21 cellular contexts compared by ENCODE assay signal in the genomic region with DNA sequence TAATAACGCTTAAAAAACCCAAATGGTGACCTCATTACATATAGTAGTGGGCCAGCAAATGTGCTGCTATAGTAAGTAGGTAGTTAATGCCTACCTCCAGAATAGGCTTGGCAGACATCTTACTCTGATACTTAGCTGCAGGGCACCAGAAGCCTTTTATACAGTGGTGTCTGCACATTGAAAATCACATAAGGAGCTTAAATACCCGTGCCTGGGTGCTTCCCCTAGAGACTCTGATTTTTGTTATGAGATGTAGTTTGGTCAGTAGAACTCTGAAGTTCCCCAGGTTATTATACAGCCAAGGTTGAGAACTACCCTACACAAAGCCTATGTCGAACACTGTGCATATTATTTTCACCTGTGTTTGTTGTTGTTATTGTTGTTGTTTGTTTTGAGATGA. TPM values are rescaled to one million over a fixed set of nuclear protein-coding genes. Genes with fewer than 3 reads are reported as not detected.
DNase-seq lines count a peak whose midpoint lies in the region; ATAC-seq, FAIRE-seq and TF ChIP-seq lines count a peak whose summit lies in the region.
"Had no signal": no experiment of that assay in that cellular context is flagged by ENCODE, and none has a peak within 500 bp of the region (broad histone marks: within the 10 kb centered on the region; RNA-seq: fewer than 3 reads in every experiment).

No MANE protein-coding gene starts in this region.

- ATAC-seq in GM21447 (IDR thresholded peaks at IDR 0.05; ENCODE audit: unreplicated experiment) (peak; percentile 41), HG03432 (IDR thresholded peaks at IDR 0.05; ENCODE audit: unreplicated experiment) (peak; percentile 48)
- no peak for ATAC-seq in activated naive CD4-positive, alpha-beta T cell treated with anti-CD3 and anti-CD28 coated beads, Interleukin-2, amount 50 U/mL, for 72 hours
- ATAC-seq: activated CD8-positive, alpha-beta memory T cell treated with anti-CD3 and anti-CD28 coated beads, Interleukin-2, amount 10 ng/mL, durations not matched to agents 7 days and 5 days; effector memory CD8-positive, alpha-beta T cell had no signal

- no peak overlapping the region for H3K4me2 ChIP-seq in H1 (ENCODE audit: insufficient read depth in 1 of 2, low read depth in 2 of 2, low read length in 2 of 2)

- H2BK12ac ChIP-seq in H1 (ENCODE audit: low read depth, low read length), result no peak overlapping the region

- no peaks in the 10 kb centered on the region for H3K79me1 ChIP-seq in H1 (ENCODE audit: low read depth, low read length)

- no peak overlapping the region for H3K14ac ChIP-seq in H1 (ENCODE audit: insufficient read length)

- no peak overlapping the region for H4K5ac ChIP-seq in H1 (ENCODE audit: insufficient read length, low read depth, low read length)

- no peak overlapping the region for H3K18ac ChIP-seq in H1 (ENCODE audit: extremely low read depth, low read length)

- peaks cover 0 to 3% (median 0%) of the 10 kb centered on the region in 4 experiments; a peak in 1 of 8 replicates for H3K36me3 ChIP-seq in H1 (ENCODE audit: control insufficient read depth in 2 of 4, insufficient read depth in 4 of 4, low read length in 3 of 4)
- H3K36me3 ChIP-seq: prostate gland had no signal

- no peak overlapping the region for H3K4me3 ChIP-seq in GM12865 (ENCODE audit: low read depth, low read length)
- H3K4me3 ChIP-seq in H1 (ENCODE audit: extremely low read depth in 1 of 4, insufficient read depth in 2 of 4, low read depth in 3 of 4, low read length in 4 of 4), result no peak overlapping the region
- H3K4me3 ChIP-seq: prostate gland, SJCRH30, testis had no signal

- FAIRE-seq in H1 (lab: Jason Lieb, UNC), result peak; percentile 36

- H3K36me3 Mint-ChIP-seq in activated naive CD4-positive, alpha-beta T cell treated with anti-CD3 and anti-CD28 coated beads, Interleukin-2, amount 50 U/mL, for 72 hours, result no peaks in the 10 kb centered on the region

- H3K4me1 ChIP-seq in H1 (replicated peaks in 1 of 4; ENCODE audit: control insufficient read depth in 3 of 4, insufficient read depth in 4 of 4, low read length in 3 of 4), result peaks cover 0 to 3% (median 0%) of the 10 kb centered on the region in 4 experiments; a peak in 1 of 7 replicates
- H3K4me1 ChIP-seq: prostate gland, SJCRH30 had no signal

- H3K79me2 ChIP-seq in H1 (ENCODE audit: control insufficient read depth in 1 of 2, insufficient read depth in 2 of 2, low read length in 2 of 2), result peaks cover 0 to 50% of the 10 kb centered on the region in 2 experiments; a peak in 2 of 4 replicates

- peak; percentile 13 for DNase-seq in GM12865 (ENCODE audit: low read depth)
- no peak for DNase-seq in H1 (ENCODE audit: low read depth in 1 of 2, low spot score in 2 of 2)
- no peak for DNase-seq in NCI-H1930 (lab: John Stamatoyannopoulos, UW)
- DNase-seq in NK-92 (lab: John Stamatoyannopoulos, UW; ENCODE audit: unreplicated experiment), result no peak
- no peak for DNase-seq in activated naive CD4-positive, alpha-beta T cell treated with anti-CD3 and anti-CD28 coated beads, Interleukin-2, amount 50 U/mL, for 72 hours (ENCODE audit: low spot score in 2 of 2)
- DNase-seq: activated CD4-positive, alpha-beta T cell treated with anti-CD3 and anti-CD28 coated beads for 1 hour; activated CD8-positive, alpha-beta memory T cell treated with anti-CD3 and anti-CD28 coated beads, Interleukin-2, amount 10 ng/mL, durations not matched to agents 7 days and 5 days; activated effector memory CD4-positive, alpha-beta T cell treated with Interleukin-2 at 50 U/mL for 16 hours; amniotic stem cell; central memory CD4-positive, alpha-beta T cell; effector memory CD8-positive, alpha-beta T cell; heart right ventricle; NCI-H226; nephron progenitor cell; SJCRH30; T-helper 9 cell; testis had no signal

- H4K20me1 ChIP-seq in H1 (replicated peaks in 1 of 2; ENCODE audit: control insufficient read depth in 1 of 2, insufficient read depth in 2 of 2, low read length in 2 of 2), result peaks cover 0 to 2% of the 10 kb centered on the region in 2 experiments

- no peak for TF ChIP-seq POLR2A in H1 (IDR thresholded peaks at IDR 0.05; ENCODE audit: control extremely low read depth in 1 of 2, low read depth in 2 of 2, low read length in 2 of 2)

- TF ChIP-seq CTCF in GM12865 (IDR thresholded peaks at IDR 0.05; ENCODE audit: insufficient read depth, low read depth, low read length, missing control alignments), result no peak
- no peak for TF ChIP-seq CTCF in H1 (IDR thresholded peaks at IDR 0.05; ENCODE audit: control extremely low read depth in 1 of 3, insufficient read depth in 1 of 3, low read depth in 1 of 3, low read length in 3 of 3)

- no peaks in the 10 kb centered on the region for H3K9me3 ChIP-seq in H1 (ENCODE audit: insufficient read depth in 2 of 2, low read depth in 1 of 2, low read length in 1 of 2)
- H3K9me3 ChIP-seq: prostate gland, SJCRH30, testis had no signal

- no peak overlapping the region for H3K27ac Mint-ChIP-seq in activated naive CD4-positive, alpha-beta T cell treated with anti-CD3 and anti-CD28 coated beads, Interleukin-2, amount 50 U/mL, for 72 hours
- H3K27ac Mint-ChIP-seq: activated CD8-positive, alpha-beta memory T cell treated with anti-CD3 and anti-CD28 coated beads, Interleukin-2, amount 10 ng/mL, durations not matched to agents 7 days and 5 days; B cell; nephron progenitor cell had no signal

- H3K9ac ChIP-seq in H1 (replicated peaks in 1 of 4; ENCODE audit: extremely low read depth in 1 of 4, low read depth in 3 of 4, low read length in 3 of 4), result no peak overlapping the region

- no peaks in the 10 kb centered on the region for H3K27me3 ChIP-seq in H1 (replicated peaks in 1 of 4; ENCODE audit: control insufficient read depth in 3 of 4, extremely low read depth in 1 of 4, insufficient read depth in 3 of 4, low read length in 3 of 4)
- H3K27me3 ChIP-seq: heart right ventricle, SJCRH30, testis had no signal

- no peaks in the 10 kb centered on the region for H3K9me3 Mint-ChIP-seq in activated naive CD4-positive, alpha-beta T cell treated with anti-CD3 and anti-CD28 coated beads, Interleukin-2, amount 50 U/mL, for 72 hours
- H3K9me3 Mint-ChIP-seq: effector memory CD8-positive, alpha-beta T cell had no signal

- no peak overlapping the region for H3K27ac ChIP-seq in H1 (ENCODE audit: low read depth, low read length)
- H3K27ac ChIP-seq: prostate gland, SJCRH30, testis had no signal

- no peaks in the 10 kb centered on the region; the same call in 1 of the 2 replicates for H3K23me2 ChIP-seq in H1 (ENCODE audit: low read depth, low read length)

- H2BK20ac ChIP-seq in H1 (ENCODE audit: low read length), result no peak overlapping the region

- POLR2A ChIA-PET in H1 (lab: Charles Lee; ENCODE audit: partially characterized antibody), result interaction anchor here (1.0 kb wide), 1 partner anchor 13 kb away, joined by 5 read pairs; no protein-coding TSS in a partner anchor

- no peak for TF ChIP-seq RAD21 in H1 (IDR thresholded peaks at IDR 0.05 in 1 of 2, conservative IDR thresholded peaks at IDR 0.05 in 1 of 2; ENCODE audit: low read depth in 2 of 2, low read length in 2 of 2)

- 79% methylated on average over 3 of the region's 3 CpGs; no CpG with 5 or more reads in 1 of the 2 experiments for WGBS in H1 (ENCODE audit: extremely low coverage in 1 of 2, insufficient coverage in 1 of 2, insufficient read length in 1 of 2, insufficient replicate concordance in 2 of 2, low coverage in 1 of 2, low lambda C conversion rate in 2 of 2, missing lambda C conversion rate in 1 of 2), 2 experiments

- no peak overlapping the region for H4K8ac ChIP-seq in H1 (ENCODE audit: extremely low read depth, insufficient read depth, low read length)

- no peak overlapping the region for H3K56ac ChIP-seq in H1 (replicated peaks; ENCODE audit: insufficient read length, low read depth, low read length)

- CTCF ChIA-PET in H1 (lab: Charles Lee; ENCODE audit: partially characterized antibody), result interaction anchor here (1.3 to 1.7 kb wide), 4 partner anchors 10 to 46 kb away, joined by 3 to 5 read pairs (median 4); no protein-coding TSS in a partner anchor

- no peak overlapping the region for H3K4ac ChIP-seq in H1 (replicated peaks; ENCODE audit: insufficient read length, low read depth, low read length)

- no peak for TF ChIP-seq EP300 in H1 (IDR thresholded peaks at IDR 0.05; ENCODE audit: borderline replicate concordance in 1 of 2, low read depth in 2 of 2, low read length in 2 of 2)

- no peak overlapping the region for H4K91ac ChIP-seq in H1 (replicated peaks; ENCODE audit: insufficient read length, low read length)

- H2AK5ac ChIP-seq in H1 (ENCODE audit: low read depth, low read length), result no peak overlapping the region

- no peak overlapping the region for H2AFZ ChIP-seq in H1 (ENCODE audit: low read length)

- no peak overlapping the region for H3K23ac ChIP-seq in H1 (ENCODE audit: insufficient read length)

- H2BK5ac ChIP-seq in H1 (ENCODE audit: low read depth, low read length), result no peak overlapping the region

- no peak overlapping the region for H2BK15ac ChIP-seq in H1 (ENCODE audit: low read length)

- no peak overlapping the region for H2BK120ac ChIP-seq in H1 (replicated peaks; ENCODE audit: low read depth, low read length)

TF ChIP-seq in H1, 55 proteins besides CTCF, POLR2A, EP300 and RAD21 (continues in another document):
- TF ChIP-seq CREB1 (IDR thresholded peaks at IDR 0.05) (no peak), TAF7 (optimal IDR thresholded peaks at IDR 0.05; ENCODE audit: borderline replicate concordance, low read depth, low read length) (no peak)

RNA-seq across cellular contexts. Expression of gene ANKIB1, which starts 47.2 kb away (rescaled TPM):
- total RNA-seq in H1 (2021; fragmentation: NEBNext Ultra II Directional; extraction: Animal tissue kit (Norgen Biotek cat#: 25700)), result 43.0 and 43.8 TPM in 2 replicates
- polyA plus RNA-seq in H1 (2011; rRNA removed), result 12.5 and 19.2 TPM in 2 replicates
- 18.9 TPM for polyA plus RNA-seq in H1 (2011; cell fraction: cytosol; rRNA removed)
- polyA plus RNA-seq in H1 (2011; cell fraction: nucleus; rRNA removed), result 40.3 TPM
- polyA plus RNA-seq in H1 (2012, experiment 1 of 2), result 16.4 to 27.3 TPM (median 20.0 TPM) in 4 replicates
- 1.6 TPM for polyA plus RNA-seq in H1 (2012, experiment 2 of 2)
- polyA plus RNA-seq in H1 (2013, experiment 1 of 2), result 28.8 TPM
- 29.1 TPM for polyA plus RNA-seq in H1 (2013, experiment 2 of 2)
- 58.3 and 67.9 TPM in 2 replicates for polyA minus RNA-seq in H1 (2011; rRNA and poly(A)+ RNA removed)
- polyA minus RNA-seq in H1 (2011; cell fraction: cytosol; rRNA and poly(A)+ RNA removed), result 19.7 TPM
- 60.1 TPM for polyA minus RNA-seq in H1 (2011; cell fraction: nucleus; rRNA and poly(A)+ RNA removed)
- total RNA-seq in activated naive CD4-positive, alpha-beta T cell treated with anti-CD3 and anti-CD28 coated beads, Interleukin-2, amount 50 U/mL, for 72 hours, result 10 to 100 TPM; 34.4 to 50.7 TPM

RNA-seq across cellular contexts. Expression of gene KRIT1, which starts 47.3 kb away (rescaled TPM):
- 28.7 and 28.8 TPM in 2 replicates for total RNA-seq in H1 (2021; fragmentation: NEBNext Ultra II Directional; extraction: Animal tissue kit (Norgen Biotek cat#: 25700))
- 11.9 and 14.3 TPM in 2 replicates for polyA plus RNA-seq in H1 (2011; rRNA removed)
- 22.4 TPM for polyA plus RNA-seq in H1 (2011; cell fraction: cytosol; rRNA removed)
- polyA plus RNA-seq in H1 (2011; cell fraction: nucleus; rRNA removed), result 21.5 TPM
- polyA plus RNA-seq in H1 (2012, experiment 1 of 2), result 16.2 to 27.6 TPM (median 19.6 TPM) in 4 replicates
- polyA plus RNA-seq in H1 (2012, experiment 2 of 2), result 2.3 TPM
- polyA plus RNA-seq in H1 (2013, experiment 1 of 2), result 24.6 TPM
- polyA plus RNA-seq in H1 (2013, experiment 2 of 2), result 23.0 TPM
- polyA minus RNA-seq in H1 (2011; rRNA and poly(A)+ RNA removed), result 39.0 and 60.6 TPM in 2 replicates
- polyA minus RNA-seq in H1 (2011; cell fraction: cytosol; rRNA and poly(A)+ RNA removed), result 12.4 TPM
- polyA minus RNA-seq in H1 (2011; cell fraction: nucleus; rRNA and poly(A)+ RNA removed), result 76.0 TPM
- 10 to 100 TPM; 25.9 to 39.7 TPM for total RNA-seq in activated naive CD4-positive, alpha-beta T cell treated with anti-CD3 and anti-CD28 coated beads, Interleukin-2, amount 50 U/mL, for 72 hours

Comparison
In these comparisons a context has a peak if more than half of its experiments do, and no peak if none do; other contexts are left out.
1. ATAC-seq: peak in GM21447 (single experiment) and HG03432 (single experiment); none in activated naive CD4-positive, alpha-beta T cell treated with anti-CD3 and anti-CD28 coated beads, Interleukin-2, amount 50 U/mL, for 72 hours (0 of 2).